ENCODE assay signal across 23 cellular contexts in the genomic region with DNA sequence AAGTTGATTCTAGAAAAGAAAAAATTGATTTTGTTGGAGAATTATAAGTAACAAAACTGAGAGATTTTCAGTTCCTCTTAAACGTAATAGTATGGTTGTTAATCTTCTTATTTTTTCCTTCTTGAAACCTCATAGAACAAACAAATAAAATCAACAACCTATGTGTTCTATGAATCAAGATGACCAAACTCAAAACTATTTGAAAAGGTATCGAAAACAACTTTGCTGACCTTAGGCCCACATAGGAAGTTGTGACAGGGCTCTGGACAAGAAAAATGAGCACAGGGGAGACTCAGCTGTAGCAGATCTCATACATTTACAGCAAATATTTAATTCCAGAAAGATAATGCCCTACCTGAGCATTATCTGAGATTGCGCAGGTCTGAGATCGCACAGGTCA.
"Had no signal": no experiment of that assay in that cellular context is flagged by ENCODE, and none has a peak within 500 bp of the region (broad histone marks: within the 10 kb centered on the region; RNA-seq: fewer than 3 reads in every experiment).

No MANE protein-coding gene starts in this region.

- H3K27ac ChIP-seq: esophagus squamous epithelium, lower lobe of right lung, prostate gland, right atrium auricular region, suprapubic skin, vagina had no signal

- H3K36me3 Mint-ChIP-seq: naive thymus-derived CD8-positive, alpha-beta T cell had no signal

- H3K27ac Mint-ChIP-seq: naive thymus-derived CD8-positive, alpha-beta T cell; nephron progenitor cell; stimulated activated naive CD8-positive, alpha-beta T cell treated with anti-CD3 and anti-CD28 coated beads, Interleukin-15, amount 100 ng/mL, for 72 hours had no signal

- H3K9me3 Mint-ChIP-seq: nephron progenitor cell; stimulated activated naive CD8-positive, alpha-beta T cell treated with anti-CD3 and anti-CD28 coated beads, Interleukin-15, amount 100 ng/mL, for 72 hours had no signal

- H3K4me3 Mint-ChIP-seq: naive thymus-derived CD8-positive, alpha-beta T cell; nephron progenitor cell; stimulated activated naive CD8-positive, alpha-beta T cell treated with anti-CD3 and anti-CD28 coated beads, Interleukin-15, amount 100 ng/mL, for 72 hours had no signal

- H3K27me3 Mint-ChIP-seq: stimulated activated naive CD8-positive, alpha-beta T cell treated with anti-CD3 and anti-CD28 coated beads, Interleukin-15, amount 100 ng/mL, for 72 hours had no signal

- H3K27me3 ChIP-seq: esophagus squamous epithelium, right atrium auricular region, suprapubic skin, vagina had no signal

- DNase-seq: dermis blood vessel endothelial cell; effector memory CD4-positive, alpha-beta T cell; erythroblast; esophagus squamous epithelium; foreskin melanocyte; glutamatergic neuron; left ventricle myocardium superior; lower lobe of right lung; naive thymus-derived CD8-positive, alpha-beta T cell; nephron progenitor cell; nucleus accumbens; stimulated activated CD4-positive, alpha-beta T cell treated with anti-CD3 and anti-CD28 coated beads, Interleukin-12 subunit alpha, Interleukin-12 subunit beta, amount 100 ng/mL, for 4 hours; stimulated activated CD4-positive, alpha-beta T cell treated with anti-CD3 and anti-CD28 coated beads, Interleukin-1b, Interleukin-23, amount 100 ng/mL, for 48 hours; stimulated activated CD4-positive, alpha-beta T cell treated with anti-CD3 and anti-CD28 coated beads, Interleukin-4, amount 100 ng/mL, for 1 hour; stimulated activated CD8-positive, alpha-beta memory T cell treated with anti-CD3 and anti-CD28 coated beads, Interleukin-4, amount 100 ng/mL, for 48 hours; stimulated activated naive CD4-positive, alpha-beta T cell; stimulated activated naive CD8-positive, alpha-beta T cell treated with anti-CD3 and anti-CD28 coated beads, Interleukin-15, amount 100 ng/mL, for 72 hours; trophoblast cell had no signal

- H3K9me3 ChIP-seq: lower lobe of right lung, prostate gland, right atrium auricular region, vagina had no signal

- ATAC-seq: left ventricle myocardium superior; lower lobe of right lung; naive thymus-derived CD8-positive, alpha-beta T cell; sciatic nerve; stimulated activated naive CD8-positive, alpha-beta T cell treated with anti-CD3 and anti-CD28 coated beads, Interleukin-15, amount 100 ng/mL, for 72 hours had no signal

- H3K4me1 Mint-ChIP-seq: naive thymus-derived CD8-positive, alpha-beta T cell; nephron progenitor cell; stimulated activated naive CD8-positive, alpha-beta T cell treated with anti-CD3 and anti-CD28 coated beads, Interleukin-15, amount 100 ng/mL, for 72 hours had no signal
